9 cellular contexts compared by ENCODE assay signal in the genomic region with DNA sequence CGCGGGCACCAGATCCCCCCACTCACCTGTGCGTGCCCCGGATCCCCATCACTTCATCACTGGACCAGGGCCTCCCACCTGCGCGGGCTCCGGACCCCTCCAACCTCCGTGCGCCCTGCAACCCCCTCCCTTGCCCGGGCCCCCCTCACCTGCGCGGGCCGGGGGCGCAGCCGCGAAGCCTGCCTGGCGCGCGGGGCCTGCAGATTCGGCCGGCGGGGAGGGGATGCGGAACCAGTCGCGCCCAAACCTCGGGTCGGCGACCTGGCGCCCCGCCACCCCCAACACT. TPM values are rescaled to one million over a fixed set of nuclear protein-coding genes. Genes with fewer than 3 reads are reported as not detected.
DNase-seq lines count a peak whose midpoint lies in the region; ATAC-seq lines count a peak whose summit lies in the region.
"Had no signal": no experiment of that assay in that cellular context is flagged by ENCODE, and none has a peak within 500 bp of the region (broad histone marks: within the 10 kb centered on the region; RNA-seq: fewer than 3 reads in every experiment).

No MANE protein-coding gene starts in this region.

- no peak for DNase-seq in activated T-helper 2 cell treated with anti-CD3 and anti-CD28 coated beads, Interferon-gamma antibody, Interleukin-2, Interleukin-4, amounts not matched to agents 10 μg/mL and 5 μg/mL and 100 μg/mL, durations not matched to agents 14 hours and 24 hours and 36 hours (ENCODE audit: low spot score)
- DNase-seq in immature natural killer cell (no peak), substantia nigra (lab: John Stamatoyannopoulos, UW) (peak in 1 of 49 donors; percentile 42), NCI-H2171 (lab: John Stamatoyannopoulos, UW) (no peak), DMS153 treated with DMSO at 0.1 percent for 48 hours (lab: John Stamatoyannopoulos, UW; ENCODE audit: unreplicated experiment) (no peak), GDM1 (lab: John Stamatoyannopoulos, UW) (no peak)

- intact Hi-C loops in activated T-helper 2 cell treated with anti-CD3 and anti-CD28 coated beads, Interferon-gamma antibody, Interleukin-2, Interleukin-4, amounts not matched to agents 10 μg/mL and 5 μg/mL and 100 μg/mL, durations not matched to agents 14 hours and 24 hours and 36 hours (cut with micrococcal nuclease), result loop anchor here (10.0 kb wide), 1 partner anchor 188 kb away; the partner anchor contains the start of gene BAIAP2

- peak overlapping the region; percentile 35 for H3K27ac ChIP-seq in substantia nigra (ENCODE audit: low read depth, low read length, poor library complexity, severe bottlenecking)

- peak; percentile 12 for ATAC-seq in HG02642 (IDR thresholded peaks at IDR 0.05; ENCODE audit: poor library complexity, unreplicated experiment)
- no peak for ATAC-seq in GM19463 (IDR thresholded peaks at IDR 0.05; ENCODE audit: unreplicated experiment)

- peak overlapping the region; percentile 68 for H3K4me3 Mint-ChIP-seq in activated T-helper 2 cell treated with anti-CD3 and anti-CD28 coated beads, Interferon-gamma antibody, Interleukin-2, Interleukin-4, amounts not matched to agents 10 μg/mL and 5 μg/mL and 100 μg/mL, durations not matched to agents 14 hours and 24 hours and 36 hours (ENCODE audit: low read depth)
- peak overlapping the region; percentile 73 to 79 (median 75) for H3K4me3 Mint-ChIP-seq in immature natural killer cell

- H3K4me1 Mint-ChIP-seq in activated T-helper 2 cell treated with anti-CD3 and anti-CD28 coated beads, Interferon-gamma antibody, Interleukin-2, Interleukin-4, amounts not matched to agents 10 μg/mL and 5 μg/mL and 100 μg/mL, durations not matched to agents 14 hours and 24 hours and 36 hours (ENCODE audit: low read depth), result peaks cover 12% of the 10 kb centered on the region
- H3K4me1 Mint-ChIP-seq in immature natural killer cell, result peaks cover 12 to 15% of the 10 kb centered on the region in 2 donors

- H3K36me3 Mint-ChIP-seq in activated T-helper 2 cell treated with anti-CD3 and anti-CD28 coated beads, Interferon-gamma antibody, Interleukin-2, Interleukin-4, amounts not matched to agents 10 μg/mL and 5 μg/mL and 100 μg/mL, durations not matched to agents 14 hours and 24 hours and 36 hours (ENCODE audit: low read depth), result peaks cover 2% of the 10 kb centered on the region
- H3K36me3 Mint-ChIP-seq in immature natural killer cell, result no peaks in the 10 kb centered on the region

- no peak overlapping the region for H3K27ac Mint-ChIP-seq in activated T-helper 2 cell treated with anti-CD3 and anti-CD28 coated beads, Interferon-gamma antibody, Interleukin-2, Interleukin-4, amounts not matched to agents 10 μg/mL and 5 μg/mL and 100 μg/mL, durations not matched to agents 14 hours and 24 hours and 36 hours
- H3K27ac Mint-ChIP-seq in immature natural killer cell, result no peak overlapping the region

- no peaks in the 10 kb centered on the region for H3K27me3 Mint-ChIP-seq in activated T-helper 2 cell treated with anti-CD3 and anti-CD28 coated beads, Interferon-gamma antibody, Interleukin-2, Interleukin-4, amounts not matched to agents 10 μg/mL and 5 μg/mL and 100 μg/mL, durations not matched to agents 14 hours and 24 hours and 36 hours (ENCODE audit: low read depth)
- H3K27me3 Mint-ChIP-seq in immature natural killer cell (ENCODE audit: low read depth in 3 of 3), result peaks cover 0 to 6% (median 0%) of the 10 kb centered on the region in 3 donors

- H3K9me3 Mint-ChIP-seq in activated T-helper 2 cell treated with anti-CD3 and anti-CD28 coated beads, Interferon-gamma antibody, Interleukin-2, Interleukin-4, amounts not matched to agents 10 μg/mL and 5 μg/mL and 100 μg/mL, durations not matched to agents 14 hours and 24 hours and 36 hours, result no peaks in the 10 kb centered on the region
- peaks cover 0 to 2% (median 0%) of the 10 kb centered on the region in 6 donors for H3K9me3 Mint-ChIP-seq in immature natural killer cell

RNA-seq across cellular contexts. Expression of gene CEP131, which starts 0.2 kb away (rescaled TPM):
- 14.0 and 14.8 TPM in 2 replicates for total RNA-seq in activated T-helper 2 cell treated with anti-CD3 and anti-CD28 coated beads, Interferon-gamma antibody, Interleukin-2, Interleukin-4, amounts not matched to agents 10 μg/mL and 5 μg/mL and 100 μg/mL, durations not matched to agents 14 hours and 24 hours and 36 hours
- 1 to 10 TPM in 2 of 3 donors, under 1 TPM in 1; 0.43 to 7.4 (median 1.5) TPM for polyA plus RNA-seq in immature natural killer cell

RNA-seq across cellular contexts. Expression of gene TEPSIN, which starts 16.3 kb away (rescaled TPM):
- total RNA-seq in activated T-helper 2 cell treated with anti-CD3 and anti-CD28 coated beads, Interferon-gamma antibody, Interleukin-2, Interleukin-4, amounts not matched to agents 10 μg/mL and 5 μg/mL and 100 μg/mL, durations not matched to agents 14 hours and 24 hours and 36 hours, result 33.4 and 39.1 TPM in 2 replicates
- 1 to 10 TPM; 1.6 to 7.3 (median 5.0) TPM for polyA plus RNA-seq in immature natural killer cell

RNA-seq across cellular contexts. Expression of gene NDUFAF8, which starts 16.6 kb away (rescaled TPM):
- total RNA-seq in activated T-helper 2 cell treated with anti-CD3 and anti-CD28 coated beads, Interferon-gamma antibody, Interleukin-2, Interleukin-4, amounts not matched to agents 10 μg/mL and 5 μg/mL and 100 μg/mL, durations not matched to agents 14 hours and 24 hours and 36 hours, result 57.7 and 58.1 TPM in 2 replicates
- 100 to 1,000 TPM in 1 of 3 donors, 10 to 100 TPM in 2; 61.2 to 121 (median 67.8) TPM for polyA plus RNA-seq in immature natural killer cell

RNA-seq across cellular contexts. Expression of gene AATK, which starts 56.5 kb away (rescaled TPM):
- 0.48 and 0.89 TPM in 2 replicates for total RNA-seq in activated T-helper 2 cell treated with anti-CD3 and anti-CD28 coated beads, Interferon-gamma antibody, Interleukin-2, Interleukin-4, amounts not matched to agents 10 μg/mL and 5 μg/mL and 100 μg/mL, durations not matched to agents 14 hours and 24 hours and 36 hours
- polyA plus RNA-seq in immature natural killer cell, result 1 to 10 TPM in 1 of 3 donors, under 1 TPM in 2; 0.52 to 2.9 (median 0.97) TPM

RNA-seq across cellular contexts. Expression of gene PVALEF, which starts 57.3 kb away (rescaled TPM):
- total RNA-seq in activated T-helper 2 cell treated with anti-CD3 and anti-CD28 coated beads, Interferon-gamma antibody, Interleukin-2, Interleukin-4, amounts not matched to agents 10 μg/mL and 5 μg/mL and 100 μg/mL, durations not matched to agents 14 hours and 24 hours and 36 hours, result not detected in 2 replicates
- polyA plus RNA-seq in immature natural killer cell, result not detected
- total RNA-seq: pulmonary artery endothelial cell had no signal
